10 cellular contexts compared by ENCODE assay signal in genomic region chr6:3355011-3355357, GRCh38.
DNase-seq lines count a peak whose midpoint lies in the region; ATAC-seq and TF ChIP-seq lines count a peak whose summit lies in the region.
"Had no signal": no experiment of that assay in that cellular context is flagged by ENCODE, and none has a peak within 500 bp of the region (broad histone marks: within the 10 kb centered on the region; RNA-seq: fewer than 3 reads in every experiment).

No MANE protein-coding gene starts in this region.

- intact Hi-C loops in activated B cell treated with CpG ODN at 0.5 μM for 24 hours (cut with micrococcal nuclease) (loop anchor here (5.0 to 10.0 kb wide), 5 partner anchors 238 to 782 kb away; partner anchors contain the start of genes BPHL, ECI2, NQO2 and WRNIP1), right lobe of liver (cut with DNase I) (no loop called here), MCF 10A (cut with micrococcal nuclease) (no loop called here)

- TF ChIP-seq CTCF in activated B cell treated with CpG ODN at 0.5 μM for 24 hours (IDR thresholded peaks at IDR 0.05) (no peak), right lobe of liver (IDR thresholded peaks at IDR 0.05) (no peak), MCF 10A (IDR thresholded peaks at IDR 0.05; ENCODE audit: unreplicated experiment) (no peak)

- H3K4me3 Mint-ChIP-seq in activated B cell treated with CpG ODN at 0.5 μM for 24 hours: peak overlapping the region; percentile 89
- H3K4me3 Mint-ChIP-seq in stimulated activated naive B cell treated with anti-CD40 and anti-IgM and Interleukin-4, amounts not matched to agents 10 μg/mL and 1 μg/mL and 100 μg/mL, for 72 hours: no peak overlapping the region
- H3K4me3 Mint-ChIP-seq in MCF 10A (ENCODE audit: unreplicated experiment): no peak overlapping the region

- DNase-seq in HUDEP-2 (lab: John Stamatoyannopoulos, UW; ENCODE audit: unreplicated experiment in 76 of 76) (peak in 63 of 76 experiments; percentile 26 to 91 (median 62)), activated B cell treated with CpG ODN at 0.5 μM for 24 hours (no peak), right lobe of liver (no peak), MCF 10A (ENCODE audit: unreplicated experiment) (no peak)
- DNase-seq in stimulated activated naive B cell treated with anti-CD40 and anti-IgM and Interleukin-4, amounts not matched to agents 10 μg/mL and 1 μg/mL and 100 μg/mL, for 72 hours: no peak
- DNase-seq: activated T-cell treated with anti-CD3 and anti-CD28 coated beads, Interleukin-2, amount 50 U/mL, for 4 hours; EL had no signal

- H3K36me3 Mint-ChIP-seq in activated B cell treated with CpG ODN at 0.5 μM for 24 hours (ENCODE audit: low read depth) (peaks cover 3% of the 10 kb centered on the region), MCF 10A (ENCODE audit: insufficient read depth, unreplicated experiment) (peaks cover 8% of the 10 kb centered on the region)
- no peaks in the 10 kb centered on the region for H3K36me3 Mint-ChIP-seq in stimulated activated naive B cell treated with anti-CD40 and anti-IgM and Interleukin-4, amounts not matched to agents 10 μg/mL and 1 μg/mL and 100 μg/mL, for 72 hours

- ATAC-seq in activated B cell treated with CpG ODN at 0.5 μM for 24 hours (ENCODE audit: low read depth) (no peak), right lobe of liver (peak in 1 of 4 donors; percentile 1), esophagus mucosa (no peak), HG03439 (IDR thresholded peaks at IDR 0.05; ENCODE audit: unreplicated experiment) (no peak), GM18520 (IDR thresholded peaks at IDR 0.05; ENCODE audit: unreplicated experiment) (no peak)
- no peak for ATAC-seq in stimulated activated naive B cell treated with anti-CD40 and anti-IgM and Interleukin-4, amounts not matched to agents 10 μg/mL and 1 μg/mL and 100 μg/mL, for 72 hours (replicated peaks)

- H3K9me3 Mint-ChIP-seq in activated B cell treated with CpG ODN at 0.5 μM for 24 hours: no peaks in the 10 kb centered on the region
- H3K9me3 Mint-ChIP-seq in stimulated activated naive B cell treated with anti-CD40 and anti-IgM and Interleukin-4, amounts not matched to agents 10 μg/mL and 1 μg/mL and 100 μg/mL, for 72 hours: no peaks in the 10 kb centered on the region
- no peaks in the 10 kb centered on the region for H3K9me3 Mint-ChIP-seq in MCF 10A (ENCODE audit: unreplicated experiment)
- H3K9me3 Mint-ChIP-seq: activated T-cell treated with anti-CD3 and anti-CD28 coated beads, Interleukin-2, amount 50 U/mL, for 4 hours had no signal

- H3K27me3 Mint-ChIP-seq in activated B cell treated with CpG ODN at 0.5 μM for 24 hours (no peaks in the 10 kb centered on the region), MCF 10A (ENCODE audit: insufficient read depth, unreplicated experiment) (no peaks in the 10 kb centered on the region)
- no peaks in the 10 kb centered on the region for H3K27me3 Mint-ChIP-seq in stimulated activated naive B cell treated with anti-CD40 and anti-IgM and Interleukin-4, amounts not matched to agents 10 μg/mL and 1 μg/mL and 100 μg/mL, for 72 hours

- H3K4me1 ChIP-seq in right lobe of liver: peaks cover 3 to 55% (median 17%) of the 10 kb centered on the region in 4 donors

- H3K4me1 Mint-ChIP-seq in activated B cell treated with CpG ODN at 0.5 μM for 24 hours (peaks cover 36% of the 10 kb centered on the region), MCF 10A (ENCODE audit: insufficient read depth, unreplicated experiment) (peaks cover 9% of the 10 kb centered on the region)
- peaks cover 20 to 33% of the 10 kb centered on the region in 2 donors for H3K4me1 Mint-ChIP-seq in stimulated activated naive B cell treated with anti-CD40 and anti-IgM and Interleukin-4, amounts not matched to agents 10 μg/mL and 1 μg/mL and 100 μg/mL, for 72 hours

- BruUV-seq in MCF 10A (replicated peaks; lab: Mats Ljungman, UMichigan): no TSS peak

- CTCF ChIA-PET in activated B cell treated with CpG ODN at 0.5 μM for 24 hours (lab: Charles Lee) (no interaction called here), MCF 10A (lab: Yijun Ruan, JAX) (interaction anchor here (0.6 kb wide), 1 partner anchor 49 kb away, joined by 5 read pairs; no protein-coding TSS in a partner anchor)

- no peak for TF ChIP-seq POLR2A in right lobe of liver (IDR thresholded peaks at IDR 0.05)

- POLR2A ChIA-PET in activated B cell treated with CpG ODN at 0.5 μM for 24 hours (lab: Charles Lee): interaction anchor here (0.7 kb wide), 1 partner anchor 663 kb away, joined by 4 read pairs; no protein-coding TSS in a partner anchor
- POLR2A ChIA-PET in MCF 10A (lab: Yijun Ruan, JAX): no interaction called here

- no peak overlapping the region for H3K4me3 ChIP-seq in right lobe of liver

- H3K27me3 ChIP-seq in right lobe of liver: no peaks in the 10 kb centered on the region

- H3K27ac Mint-ChIP-seq in activated B cell treated with CpG ODN at 0.5 μM for 24 hours (peak overlapping the region; percentile 92), MCF 10A (ENCODE audit: low read depth, unreplicated experiment) (no peak overlapping the region)
- peak overlapping the region; percentile 1 for H3K27ac Mint-ChIP-seq in stimulated activated naive B cell treated with anti-CD40 and anti-IgM and Interleukin-4, amounts not matched to agents 10 μg/mL and 1 μg/mL and 100 μg/mL, for 72 hours

- H3K36me3 ChIP-seq in right lobe of liver: no peaks in the 10 kb centered on the region

- WGBS in right lobe of liver (ENCODE audit: insufficient coverage, low coverage, low lambda C conversion rate, missing lambda C conversion rate): 60% methylated on average over 4 of the region's 4 CpGs

- H3K9me3 ChIP-seq in right lobe of liver: no peaks in the 10 kb centered on the region

- peak overlapping the region; percentile 80 to 93 (median 86) for H3K27ac ChIP-seq in right lobe of liver

Comparison
In these comparisons a context has a peak if more than half of its experiments do, and no peak if none do; other contexts are left out.
1. DNase-seq: peak in HUDEP-2 (63 of 76); none in activated B cell treated with CpG ODN at 0.5 μM for 24 hours (single experiment), right lobe of liver (0 of 3), stimulated activated naive B cell treated with anti-CD40 and anti-IgM and Interleukin-4, amounts not matched to agents 10 μg/mL and 1 μg/mL and 100 μg/mL, for 72 hours (single experiment) and MCF 10A (single experiment).